In genomic region chr15:55785593-55785992, GRCh38 we compare ENCODE assay signal across 2 cellular contexts. TPM values are rescaled to one million over a fixed set of nuclear protein-coding genes. Genes with fewer than 3 reads are reported as not detected.
"Had no signal": no experiment of that assay in that cellular context is flagged by ENCODE, and none has a peak within 500 bp of the region (broad histone marks: within the 10 kb centered on the region; RNA-seq: fewer than 3 reads in every experiment).

No MANE protein-coding gene starts in this region.

RNA-seq across cellular contexts. Expression of gene PRTG, which starts 42.6 kb away (rescaled TPM):
- total RNA-seq: naive thymus-derived CD8-positive, alpha-beta T cell; natural killer cell treated with Interleukin-12 subunit alpha and Interleukin-12 subunit beta and Interleukin-15 and Interleukin-18, amount 100 ng/mL, for 72 hours had no signal
- polyA plus RNA-seq: naive thymus-derived CD8-positive, alpha-beta T cell had no signal
